ENCODE assay signal across 1 cellular context in the genomic region with DNA sequence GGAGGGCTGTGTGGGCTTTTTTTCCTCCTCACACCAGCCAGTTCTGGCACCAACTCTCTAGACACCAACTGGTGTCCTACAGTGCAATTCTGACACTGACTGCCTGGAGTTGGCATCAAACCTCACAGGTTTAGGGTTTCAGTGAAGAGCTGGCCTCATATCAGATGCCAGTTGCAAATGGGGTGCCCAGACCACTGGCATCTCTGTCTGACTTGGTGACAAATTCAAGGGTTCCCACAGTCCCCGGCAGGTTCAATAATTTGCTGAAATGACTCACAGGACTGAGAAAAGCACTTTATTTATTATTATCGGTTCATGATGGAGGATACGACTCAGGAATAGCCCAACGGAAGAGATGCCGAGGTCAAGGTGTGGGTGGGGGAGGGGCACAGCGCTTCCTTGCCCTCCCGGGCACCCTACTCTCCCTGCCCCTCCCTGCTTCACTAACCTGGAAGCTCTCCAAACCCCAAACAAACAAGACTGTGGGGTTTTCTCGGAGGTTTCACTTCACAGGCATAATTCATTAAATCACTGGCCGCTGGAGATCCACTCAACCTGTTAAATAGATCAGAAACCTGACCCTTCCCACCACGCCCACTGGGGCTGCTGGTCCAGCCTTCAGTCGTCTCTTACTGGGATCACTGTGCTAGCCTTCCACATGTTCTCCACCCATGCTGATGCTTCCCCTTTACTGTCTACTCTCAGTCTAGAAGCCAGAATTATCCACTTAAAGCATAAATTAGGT.
TF ChIP-seq lines count a peak whose summit lies in the region.

No MANE protein-coding gene starts in this region.

TF ChIP-seq in endothelial cell of umbilical vein, 7 proteins besides CTCF, POLR2A, EP300 and RAD21:
- TF ChIP-seq, protein P1, sequence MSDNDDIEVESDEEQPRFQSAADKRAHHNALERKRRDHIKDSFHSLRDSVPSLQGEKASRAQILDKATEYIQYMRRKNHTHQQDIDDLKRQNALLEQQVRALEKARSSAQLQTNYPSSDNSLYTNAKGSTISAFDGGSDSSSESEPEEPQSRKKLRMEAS (IDR thresholded peaks at IDR 0.05; ENCODE audit: insufficient read depth, insufficient read length) = no peak
- TF ChIP-seq FOS (IDR thresholded peaks at IDR 0.05; ENCODE audit: borderline replicate concordance, insufficient read depth, low read length) (no peak), EZH2 (IDR thresholded peaks at IDR 0.05; ENCODE audit: borderline replicate concordance, low read depth, low read length, severe bottlenecking) (no peak), GATA2 (IDR thresholded peaks at IDR 0.05; ENCODE audit: insufficient read depth, insufficient read length, low read depth, low read length) (no peak), JUN (IDR thresholded peaks at IDR 0.05; ENCODE audit: borderline replicate concordance, insufficient read depth, insufficient read length, low read depth) (no peak), POLR2AphosphoS5 (IDR thresholded peaks at IDR 0.05; ENCODE audit: insufficient read depth, low read depth, low read length) (no peak), MYC (IDR thresholded peaks at IDR 0.05; ENCODE audit: low read depth, low read length) (no peak)
TF ChIP-seq in endothelial cell of umbilical vein: peak in this region for 0.
